In the genomic region with DNA sequence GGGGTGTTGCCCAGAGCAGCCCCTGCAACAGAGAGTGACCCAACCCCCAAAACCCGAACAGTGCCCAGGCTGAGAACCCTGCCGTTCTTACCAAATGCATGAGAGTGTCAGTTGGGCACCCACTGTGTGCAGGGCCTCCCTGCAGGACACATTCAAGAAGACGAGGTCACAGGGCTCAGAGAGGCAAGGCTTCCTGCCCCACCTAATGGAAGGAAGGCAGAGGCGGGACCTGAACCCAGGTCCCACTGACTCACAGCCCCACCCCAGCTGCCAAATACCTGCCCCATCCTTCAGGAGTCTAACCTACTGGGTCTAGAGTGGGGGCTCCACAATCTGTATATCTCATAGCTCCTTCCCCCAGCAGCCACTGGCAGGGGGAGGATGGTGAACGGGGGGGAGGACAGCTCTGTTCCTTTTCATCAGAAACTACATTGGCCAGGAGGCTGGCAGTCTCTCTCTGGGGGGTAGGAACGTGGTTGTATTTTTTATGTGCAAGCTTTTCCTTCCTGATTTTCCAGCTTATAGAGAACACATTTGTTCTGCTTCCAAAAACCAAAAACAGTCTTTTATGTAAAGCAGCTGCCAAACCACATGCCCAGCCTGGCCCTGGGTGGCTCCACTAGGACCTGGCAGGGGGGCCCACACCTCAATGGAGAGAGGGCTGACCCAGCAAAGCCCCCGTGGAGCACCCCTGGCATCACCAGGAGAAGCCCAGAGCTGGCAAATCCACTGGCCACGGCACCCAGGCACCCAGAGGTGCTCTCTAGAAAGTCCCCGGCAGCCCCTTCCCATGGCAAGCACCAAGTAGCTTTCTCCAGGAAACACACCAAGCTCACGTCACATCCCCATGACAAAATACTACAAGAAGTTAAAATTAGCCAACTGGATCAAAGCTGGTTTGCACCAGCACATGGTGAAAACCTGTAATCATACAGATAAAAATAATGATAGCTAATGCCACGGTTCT, we compare ENCODE assay signal across 10 cellular contexts. TPM values are rescaled to one million over a fixed set of nuclear protein-coding genes. Genes with fewer than 3 reads are reported as not detected.
DNase-seq lines count a peak whose midpoint lies in the region; ATAC-seq lines count a peak whose summit lies in the region.
"Had no signal": no experiment of that assay in that cellular context is flagged by ENCODE, and none has a peak within 500 bp of the region (broad histone marks: within the 10 kb centered on the region; RNA-seq: fewer than 3 reads in every experiment).

No MANE protein-coding gene starts in this region.

- H3K27me3 ChIP-seq in adipocyte (replicated peaks; ENCODE audit: control insufficient read depth, insufficient read depth, low read length): no peaks in the 10 kb centered on the region

- peak overlapping the region; percentile 51 for H3K9ac ChIP-seq in adipocyte (ENCODE audit: low read length)

- no peaks in the 10 kb centered on the region for H3K36me3 ChIP-seq in adipocyte (ENCODE audit: control insufficient read depth, insufficient read depth, low read length, severe bottlenecking)

- no peak for ATAC-seq in left lobe of liver
- ATAC-seq: activated CD4-positive, CD25-positive, alpha-beta regulatory T cell treated with anti-CD3 and anti-CD28 coated beads, Interleukin-2, amount 50 U/mL, for 24 hours had no signal

- DNase-seq in Kasumi-1 (lab: John Stamatoyannopoulos, UW): peak; percentile 79 to 80
- peak; percentile 33 for DNase-seq in adipocyte (ENCODE audit: low read depth)
- peak; percentile 56 for DNase-seq in inferior parietal cortex (ENCODE audit: extremely low spot score)
- peak; percentile 71 for DNase-seq in superior temporal gyrus (ENCODE audit: extremely low spot score)
- no peak for DNase-seq in epidermal melanocyte (ENCODE audit: insufficient read length, low spot score)
- no peak for DNase-seq in left lobe of liver (ENCODE audit: low spot score)
- DNase-seq in cerebellar cortex (ENCODE audit: low spot score): no peak
- DNase-seq in NCI-H2029 (lab: John Stamatoyannopoulos, UW): no peak
- DNase-seq: stimulated activated CD4-positive, alpha-beta T cell treated with anti-CD3 and anti-CD28 coated beads, Interleukin-12 subunit alpha, Interleukin-12 subunit beta, amount 100 ng/mL, for 4 hours had no signal

- peaks cover 50% of the 10 kb centered on the region for H3K4me1 ChIP-seq in adipocyte (ENCODE audit: control insufficient read depth, insufficient read depth, low read length)

- H3K9me3 ChIP-seq in adipocyte (ENCODE audit: control insufficient read depth, low read length): no peaks in the 10 kb centered on the region

- no peak overlapping the region for H3K4me3 ChIP-seq in adipocyte (ENCODE audit: low read length)

RNA-seq across cellular contexts. Expression of gene NCOR2, which starts 17.0 kb away (rescaled TPM):
- total RNA-seq in left lobe of liver: 58.3 TPM

Comparison
In these comparisons a context has a peak if more than half of its experiments do, and no peak if none do; other contexts are left out.
1. DNase-seq: peak in Kasumi-1 (2 of 2), adipocyte (single experiment), inferior parietal cortex (single experiment) and superior temporal gyrus (single experiment); none in epidermal melanocyte (single experiment), left lobe of liver (single experiment), cerebellar cortex (single experiment) and NCI-H2029 (single experiment).